In the genomic region with DNA sequence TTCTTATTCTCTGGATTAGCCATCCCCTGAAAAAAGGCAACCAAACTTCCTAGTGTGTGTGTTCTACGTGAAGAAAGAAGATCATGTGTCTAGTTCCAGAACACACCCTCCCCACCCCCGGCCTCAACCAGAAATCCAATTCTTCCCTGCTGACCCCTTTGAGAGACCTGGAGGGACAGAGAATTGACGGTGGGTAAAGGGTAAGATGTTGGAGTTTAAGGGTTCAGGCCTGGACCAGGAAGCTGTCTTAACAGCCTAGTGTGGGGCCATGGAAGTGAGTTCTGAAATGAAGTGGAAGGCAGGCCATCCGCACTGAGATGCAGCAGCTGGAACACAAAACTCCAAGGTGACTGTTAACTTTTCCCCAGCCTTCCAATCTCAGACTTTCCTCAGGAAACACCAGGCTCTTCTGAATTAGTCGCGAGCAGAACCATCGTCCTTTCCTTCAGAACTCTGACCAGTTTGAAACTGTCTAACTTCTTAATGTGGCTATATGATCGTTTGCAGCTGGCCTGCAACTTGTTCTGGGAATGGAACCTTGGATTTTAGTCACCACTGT, we compare ENCODE assay signal across 1 cellular context.
TF ChIP-seq lines count a peak whose summit lies in the region.

No MANE protein-coding gene starts in this region.

TF ChIP-seq in SK-N-SH, 30 proteins besides CTCF, POLR2A, EP300 and RAD21 (continued from another document):
- TF ChIP-seq SIN3A (IDR thresholded peaks at IDR 0.05; ENCODE audit: borderline replicate concordance, low read depth, low read length) (no peak), GABPA (IDR thresholded peaks at IDR 0.05; ENCODE audit: low read depth) (no peak), NRF1 (IDR thresholded peaks at IDR 0.05; ENCODE audit: low read depth, low read length) (no peak), NFIC (IDR thresholded peaks at IDR 0.05; ENCODE audit: borderline replicate concordance) (no peak), MXI1 (IDR thresholded peaks at IDR 0.05; ENCODE audit: low read depth, low read length) (no peak), RXRA (IDR thresholded peaks at IDR 0.05; ENCODE audit: borderline replicate concordance, low read depth) (no peak), TAF1 (IDR thresholded peaks at IDR 0.05; ENCODE audit: borderline replicate concordance, low read depth, low read length) (no peak), USF2 (IDR thresholded peaks at IDR 0.05; ENCODE audit: borderline replicate concordance, low read depth, low read length) (no peak), FOSL2 (IDR thresholded peaks at IDR 0.05; ENCODE audit: borderline replicate concordance, low read depth) (no peak)
